16 cellular contexts compared by ENCODE assay signal in genomic region chr3:162391301-162391700, GRCh38.
DNase-seq lines count a peak whose midpoint lies in the region; ATAC-seq, FAIRE-seq and TF ChIP-seq lines count a peak whose summit lies in the region.
"Had no signal": no experiment of that assay in that cellular context is flagged by ENCODE, and none has a peak within 500 bp of the region (broad histone marks: within the 10 kb centered on the region; RNA-seq: fewer than 3 reads in every experiment).

No MANE protein-coding gene starts in this region.

- peaks cover 35% of the 10 kb centered on the region for H3F3A ChIP-seq in GM23248 (ENCODE audit: insufficient read depth)

- H3K36me3 ChIP-seq in GM23248 (ENCODE audit: low read depth), result no peaks in the 10 kb centered on the region
- no peaks in the 10 kb centered on the region for H3K36me3 ChIP-seq in SJSA1
- H3K36me3 ChIP-seq in fibroblast of lung (ENCODE audit: control insufficient read depth, insufficient read depth, low read length), result no peaks in the 10 kb centered on the region
- H3K36me3 ChIP-seq in skeletal muscle satellite cell (ENCODE audit: insufficient read depth, low read length), result no peaks in the 10 kb centered on the region
- no peaks in the 10 kb centered on the region for H3K36me3 ChIP-seq in kidney (ENCODE audit: control insufficient read depth in 1 of 2, insufficient read depth in 2 of 2, low read length in 2 of 2)

- H2AFZ ChIP-seq in GM23248 (peak overlapping the region; percentile 47), fibroblast of lung (ENCODE audit: low read length) (no peak overlapping the region)

- peaks cover 29% of the 10 kb centered on the region for H3K4me1 ChIP-seq in GM23248 (ENCODE audit: insufficient read depth)
- H3K4me1 ChIP-seq in SJSA1 (replicated peaks), result no peaks in the 10 kb centered on the region
- H3K4me1 ChIP-seq in fibroblast of lung (ENCODE audit: control insufficient read depth, extremely low read depth, insufficient read depth, low read length), result no peaks in the 10 kb centered on the region
- peaks cover 23% of the 10 kb centered on the region for H3K4me1 ChIP-seq in skeletal muscle satellite cell (ENCODE audit: control insufficient read depth, insufficient read depth, low read length)
- no peaks in the 10 kb centered on the region for H3K4me1 ChIP-seq in kidney (ENCODE audit: control insufficient read depth in 1 of 2, insufficient read depth in 1 of 2, low read depth in 1 of 2, low read length in 2 of 2)
- H3K4me1 ChIP-seq: psoas muscle had no signal

- H3K27ac Mint-ChIP-seq in natural killer cell, result no peak overlapping the region
- H3K27ac Mint-ChIP-seq: activated CD4-positive, alpha-beta memory T cell treated with anti-CD3 and anti-CD28 coated beads, Interleukin-2, amount 10 ng/mL, durations not matched to agents 7 days and 5 days; activated T-helper 1 cell treated with anti-CD3 and anti-CD28 coated beads, Interleukin-12 subunit alpha, Interleukin-12 subunit beta, Interleukin-2, Interleukin-4 antibody, amounts not matched to agents 30 ng/mL and 10 ng/mL and 1 ng/mL, durations not matched to agents 14 hours and 24 hours and 36 hours; CD14-positive monocyte had no signal

- H3K79me2 ChIP-seq in GM23248 (ENCODE audit: insufficient read depth), result no peaks in the 10 kb centered on the region
- H3K79me2 ChIP-seq in fibroblast of lung (ENCODE audit: control insufficient read depth, insufficient read depth, low read length), result no peaks in the 10 kb centered on the region

- H4K20me1 ChIP-seq in GM23248 (ENCODE audit: insufficient read depth) (no peaks in the 10 kb centered on the region), fibroblast of lung (ENCODE audit: control insufficient read depth, extremely low read depth, insufficient read depth, low read length) (no peaks in the 10 kb centered on the region)

- in situ Hi-C loops in GM23248 (cut with MboI), result no loop called here

- no peak overlapping the region for H3K4me3 Mint-ChIP-seq in natural killer cell
- H3K4me3 Mint-ChIP-seq: activated CD4-positive, alpha-beta memory T cell treated with anti-CD3 and anti-CD28 coated beads, Interleukin-2, amount 10 ng/mL, durations not matched to agents 7 days and 5 days; activated T-helper 1 cell treated with anti-CD3 and anti-CD28 coated beads, Interleukin-12 subunit alpha, Interleukin-12 subunit beta, Interleukin-2, Interleukin-4 antibody, amounts not matched to agents 30 ng/mL and 10 ng/mL and 1 ng/mL, durations not matched to agents 14 hours and 24 hours and 36 hours; CD14-positive monocyte had no signal

- H3K9me3 Mint-ChIP-seq in natural killer cell, result peaks cover 14 to 18% of the 10 kb centered on the region in 2 donors

- H3K4me3 ChIP-seq in GM23248 (peak overlapping the region; percentile 48), SJSA1 (no peak overlapping the region), fibroblast of lung (replicated peaks in 1 of 4; ENCODE audit: control extremely low read depth in 1 of 4, insufficient read depth in 1 of 4, low read depth in 3 of 4, low read length in 4 of 4) (no peak overlapping the region), skeletal muscle satellite cell (ENCODE audit: low read length) (peak overlapping the region; percentile 27), kidney (ENCODE audit: low read length in 2 of 2) (no peak overlapping the region)
- H3K4me3 ChIP-seq: psoas muscle, SK-N-MC had no signal

- H3K27me3 ChIP-seq in GM23248 (replicated peaks; ENCODE audit: insufficient read depth), result no peaks in the 10 kb centered on the region
- no peaks in the 10 kb centered on the region for H3K27me3 ChIP-seq in SJSA1 (replicated peaks)
- no peaks in the 10 kb centered on the region for H3K27me3 ChIP-seq in fibroblast of lung (ENCODE audit: control insufficient read depth, insufficient read depth, low read length)
- no peaks in the 10 kb centered on the region for H3K27me3 ChIP-seq in skeletal muscle satellite cell (ENCODE audit: control insufficient read depth, insufficient read depth, low read length)

- peak overlapping the region; percentile 84 for H3K4me2 ChIP-seq in GM23248 (ENCODE audit: unreplicated experiment)
- H3K4me2 ChIP-seq in fibroblast of lung (ENCODE audit: extremely low read depth, insufficient read depth, low read length), result no peak overlapping the region
- peak overlapping the region; percentile 65 for H3K4me2 ChIP-seq in skeletal muscle satellite cell (ENCODE audit: low read length)

- no peak for TF ChIP-seq CTCF in fibroblast of lung (conservative IDR thresholded peaks at IDR 0.05 in 1 of 2, IDR thresholded peaks at IDR 0.05 in 1 of 2; ENCODE audit: low read depth in 1 of 2, low read length in 2 of 2)
- no peak for TF ChIP-seq CTCF in kidney (IDR thresholded peaks at IDR 0.05; ENCODE audit: borderline replicate concordance, extremely low read depth, insufficient read depth)
- TF ChIP-seq CTCF in natural killer cell (IDR thresholded peaks at IDR 0.05), result no peak

- WGBS in GM23248 (ENCODE audit: low coverage in 1 of 2, low lambda C conversion rate in 2 of 2, missing lambda C conversion rate in 2 of 2), 2 experiments, result 6 to 10% methylated on average over 2 of the region's 2 CpGs

- intact Hi-C loops in kidney (cut with DNase I), result no loop called here
- intact Hi-C loops in natural killer cell (cut with micrococcal nuclease), result no loop called here

- H3K36me3 Mint-ChIP-seq in natural killer cell, result no peaks in the 10 kb centered on the region
- H3K36me3 Mint-ChIP-seq: CD14-positive monocyte had no signal

- H3K27me3 Mint-ChIP-seq in natural killer cell (ENCODE audit: low read depth in 2 of 2), result no peaks in the 10 kb centered on the region
- H3K27me3 Mint-ChIP-seq: activated CD4-positive, alpha-beta memory T cell treated with anti-CD3 and anti-CD28 coated beads, Interleukin-2, amount 10 ng/mL, durations not matched to agents 7 days and 5 days had no signal

- no peak for ATAC-seq in natural killer cell
- ATAC-seq: psoas muscle had no signal

- H3K9me3 ChIP-seq in GM23248 (ENCODE audit: low read depth), result no peaks in the 10 kb centered on the region
- H3K9me3 ChIP-seq in SJSA1 (replicated peaks), result no peaks in the 10 kb centered on the region
- no peaks in the 10 kb centered on the region for H3K9me3 ChIP-seq in fibroblast of lung (ENCODE audit: control insufficient read depth, insufficient read depth, low read depth, low read length)
- H3K9me3 ChIP-seq in skeletal muscle satellite cell (replicated peaks; ENCODE audit: low read length), result no peaks in the 10 kb centered on the region
- no peaks in the 10 kb centered on the region for H3K9me3 ChIP-seq in kidney (ENCODE audit: control insufficient read depth in 1 of 2, low read length in 2 of 2)
- H3K9me3 ChIP-seq: psoas muscle had no signal

- DNase-seq in GM23248 (peak; percentile 76), SJSA1 (ENCODE audit: low read depth in 1 of 2, low spot score in 2 of 2) (peak in 1 of 2 experiments; percentile 3), fibroblast of lung (ENCODE audit: low read depth in 2 of 2) (peak; percentile 25 to 72), kidney (no peak), natural killer cell (no peak), SHP77 treated with DMSO at 0.1 percent for 48 hours (lab: John Stamatoyannopoulos, UW) (no peak)
- DNase-seq in effector CD8-positive, alpha-beta T cell (lab: John Stamatoyannopoulos, UW), result no peak
- DNase-seq: activated CD4-positive, alpha-beta memory T cell treated with anti-CD3 and anti-CD28 coated beads, Interleukin-2, amount 10 ng/mL, durations not matched to agents 7 days and 5 days; amygdala; NCI-H2107; psoas muscle had no signal

- H3K9ac ChIP-seq in GM23248 (peak overlapping the region; percentile 57), fibroblast of lung (ENCODE audit: insufficient read depth, low read length) (no peak overlapping the region), skeletal muscle satellite cell (ENCODE audit: low read depth, low read length) (peak overlapping the region; percentile 70), kidney (ENCODE audit: low read length in 2 of 2) (no peak overlapping the region)

- no peaks in the 10 kb centered on the region for H3K9me2 ChIP-seq in GM23248 (ENCODE audit: insufficient read depth)

- no peak for FAIRE-seq in kidney (lab: Jason Lieb, UNC)
- FAIRE-seq: islet of Langerhans had no signal

- peak overlapping the region; percentile 84 for H3K27ac ChIP-seq in GM23248
- peak overlapping the region; percentile 22; the same call in 1 of the 2 replicates for H3K27ac ChIP-seq in SJSA1
- no peak overlapping the region for H3K27ac ChIP-seq in fibroblast of lung (ENCODE audit: insufficient read depth, low read length)
- H3K27ac ChIP-seq in kidney (ENCODE audit: low read depth in 2 of 2, low read length in 2 of 2), result no peak overlapping the region
- H3K27ac ChIP-seq: psoas muscle, SK-N-MC had no signal

- no peaks in the 10 kb centered on the region for H3K4me1 Mint-ChIP-seq in natural killer cell
- H3K4me1 Mint-ChIP-seq: activated CD4-positive, alpha-beta memory T cell treated with anti-CD3 and anti-CD28 coated beads, Interleukin-2, amount 10 ng/mL, durations not matched to agents 7 days and 5 days; CD14-positive monocyte had no signal

Comparison
In these comparisons a context has a peak if more than half of its experiments do, and no peak if none do; other contexts are left out.
1. DNase-seq: peak in GM23248 (single experiment) and fibroblast of lung (2 of 2); none in effector CD8-positive, alpha-beta T cell (single experiment), kidney (single experiment), natural killer cell (single experiment) and SHP77 treated with DMSO at 0.1 percent for 48 hours (single experiment).
2. H3K27ac ChIP-seq: peak in GM23248 (single experiment) and SJSA1 (single experiment); none in fibroblast of lung (single experiment) and kidney (0 of 2).
3. H3K4me3 ChIP-seq: peak in GM23248 (single experiment) and skeletal muscle satellite cell (single experiment); none in SJSA1 (single experiment), fibroblast of lung (0 of 4) and kidney (0 of 2).
4. H3K9ac ChIP-seq: peak in GM23248 (single experiment) and skeletal muscle satellite cell (single experiment); none in fibroblast of lung (single experiment) and kidney (0 of 2).